ENCODE assay signal across 18 cellular contexts in genomic region chr5:106418196-106418595, GRCh38.
"Had no signal": no experiment of that assay in that cellular context is flagged by ENCODE, and none has a peak within 500 bp of the region (broad histone marks: within the 10 kb centered on the region; RNA-seq: fewer than 3 reads in every experiment).

No MANE protein-coding gene starts in this region.

- H3K27me3 ChIP-seq: neutrophil, right atrium auricular region, tibial nerve, vagina had no signal

- H3K27ac ChIP-seq: neutrophil, right atrium auricular region, tibial nerve, vagina had no signal

- H3K9me3 ChIP-seq: neutrophil, vagina had no signal

- H3K4me1 ChIP-seq: right atrium auricular region, tibial nerve, vagina had no signal

- H3K4me3 ChIP-seq: right atrium auricular region, tibial nerve, vagina had no signal

- ATAC-seq: activated CD8-positive, alpha-beta T cell treated with anti-CD3 and anti-CD28 coated beads, Interleukin-2, amount 10 ng/mL, durations not matched to agents 7 days and 5 days; left ventricle myocardium superior; natural killer cell had no signal

- H3K36me3 ChIP-seq: neutrophil, right atrium auricular region, tibial nerve, vagina had no signal

- DNase-seq: activated B cell treated with CpG ODN at 0.5 μM for 24 hours; activated CD4-positive, alpha-beta T cell treated with anti-CD3 and anti-CD28 coated beads, Interleukin-2, amount 10 ng/mL, durations not matched to agents 24 days and 14 days; activated CD8-positive, alpha-beta memory T cell treated with anti-CD3 and anti-CD28 coated beads, Interleukin-2, amount 50 U/mL, for 4 hours; activated CD8-positive, alpha-beta T cell treated with anti-CD3 and anti-CD28 coated beads, Interleukin-2, amount 10 ng/mL, durations not matched to agents 7 days and 5 days; activated effector memory CD4-positive, alpha-beta T cell treated with anti-CD3 and anti-CD28 coated beads, Interleukin-2, amount 50 U/mL, for 16 hours; activated T-cell treated with anti-CD3 and anti-CD28 coated beads, Interleukin-2, amount 50 U/mL, for 48 hours; amniotic stem cell; hypothalamus; kidney glomerular epithelial cell; left ventricle myocardium superior; natural killer cell; small intestine; stimulated activated CD4-positive, alpha-beta T cell treated with anti-CD3 and anti-CD28 coated beads, Interleukin-4, amount 100 ng/mL, for 24 hours; stimulated activated naive CD4-positive, alpha-beta T cell had no signal
